ENCODE assay signal across 1 cellular context in genomic region chr14:103896578-103896977, GRCh38.
A peak's percentile ranks its signal among the peaks of the same experiment; 100 is the strongest.
TF ChIP-seq lines count a peak whose summit lies in the region.

No MANE protein-coding gene starts in this region.

TF ChIP-seq in H1, 55 proteins besides CTCF, POLR2A, EP300 and RAD21:
- peak; percentile 53; the same call in 1 of the 2 replicates for TF ChIP-seq E2F6 (IDR thresholded peaks at IDR 0.05)
- TF ChIP-seq CHD1 (IDR thresholded peaks at IDR 0.05; ENCODE audit: low read depth, low read length) = no peak
- no peak for TF ChIP-seq TAF1 (IDR thresholded peaks at IDR 0.05; ENCODE audit: low read depth, low read length)
- no peak for TF ChIP-seq HDAC6 (IDR thresholded peaks at IDR 0.05; ENCODE audit: low read depth, low read length)
- TF ChIP-seq BCL11A (IDR thresholded peaks at IDR 0.05; ENCODE audit: low read depth in 2 of 2, low read length in 2 of 2) = no peak
